In genomic region chr9:97468658-97469448, GRCh38 we compare ENCODE assay signal across 1 cellular context.
A peak's percentile ranks its signal among the peaks of the same experiment; 100 is the strongest.
TF ChIP-seq lines count a peak whose summit lies in the region.

No MANE protein-coding gene starts in this region.

TF ChIP-seq in K562, 482 proteins besides CTCF, POLR2A, EP300 and RAD21 (continued from another document and continues in another):
- TF ChIP-seq USF2 (CRISPR knock-in tag; IDR thresholded peaks at IDR 0.05) (peak; percentile 23; the same call in 1 of the 2 replicates), EHMT2 (IDR thresholded peaks at IDR 0.05) (no peak), SRF (CRISPR knock-in tag; IDR thresholded peaks at IDR 0.05) (no peak), SMAD4 (CRISPR knock-in tag; conservative IDR thresholded peaks at IDR 0.05) (no peak), CREB3 (tag; conservative IDR thresholded peaks at IDR 0.05; ENCODE audit: low read depth) (no peak), CHD2 (IDR thresholded peaks at IDR 0.05; ENCODE audit: low read depth, low read length) (no peak), NFXL1 (CRISPR knock-in tag; IDR thresholded peaks at IDR 0.05) (no peak), TEAD2 (tag; IDR thresholded peaks at IDR 0.05) (no peak), ZNF696 (CRISPR knock-in tag; conservative IDR thresholded peaks at IDR 0.05) (no peak), ZNF165 (CRISPR knock-in tag; IDR thresholded peaks at IDR 0.05; ENCODE audit: borderline replicate concordance) (no peak), RFX5 (IDR thresholded peaks at IDR 0.05; ENCODE audit: low read depth, low read length) (0 out of 2 replicates have a peak, but pooled peaks have one; percentile 37), ZNF324 (CRISPR knock-in tag; IDR thresholded peaks at IDR 0.05) (no peak), ZNF717 (CRISPR knock-in tag; IDR thresholded peaks at IDR 0.05) (no peak), ARID3A (IDR thresholded peaks at IDR 0.05; ENCODE audit: borderline replicate concordance, low read depth, low read length) (peak; percentile 49; the same call in 1 of the 2 replicates), TCF7 (IDR thresholded peaks at IDR 0.05; ENCODE audit: borderline replicate concordance) (no peak), MYC (IDR thresholded peaks at IDR 0.05; ENCODE audit: low read depth, low read length) (peak; percentile 37; the same call in 1 of the 2 replicates), MYC (CRISPR knock-in tag; IDR thresholded peaks at IDR 0.05; ENCODE audit: borderline replicate concordance, low read depth) (no peak), SMC3 (conservative IDR thresholded peaks at IDR 0.05; ENCODE audit: insufficient read depth, low read depth, low read length) (peak; percentile 94), ZNF766 (CRISPR knock-in tag; conservative IDR thresholded peaks at IDR 0.05) (no peak), ZNF511 (CRISPR knock-in tag; IDR thresholded peaks at IDR 0.05) (no peak), ZBTB7A (IDR thresholded peaks at IDR 0.05; ENCODE audit: borderline replicate concordance, control insufficient read depth, low read depth, low read length) (no peak), CTBP1 (IDR thresholded peaks at IDR 0.05; ENCODE audit: borderline replicate concordance) (no peak), CCNT2 (IDR thresholded peaks at IDR 0.05; ENCODE audit: borderline replicate concordance, extremely low read depth, insufficient read length, low read depth, low read length) (no peak), THAP12 (CRISPR knock-in tag; IDR thresholded peaks at IDR 0.05) (no peak), DLX4 (CRISPR knock-in tag; IDR thresholded peaks at IDR 0.05) (no peak), U2AF1 (optimal IDR thresholded peaks at IDR 0.05; ENCODE audit: low read depth, low read length) (no peak), PTBP1 (IDR thresholded peaks at IDR 0.05; ENCODE audit: low read depth, low read length) (no peak), GATAD2A (IDR thresholded peaks at IDR 0.05) (0 out of 2 replicates have a peak, but pooled peaks have one; percentile 11), ZNF316 (IDR thresholded peaks at IDR 0.05) (no peak), DEAF1 (CRISPR knock-in tag; IDR thresholded peaks at IDR 0.05) (peak; percentile 91), GABPB1 (CRISPR knock-in tag; IDR thresholded peaks at IDR 0.05) (no peak; the same call in 1 of the 2 replicates), ZNF140 (CRISPR knock-in tag; IDR thresholded peaks at IDR 0.05) (no peak), ZFX (CRISPR knock-in tag; IDR thresholded peaks at IDR 0.05) (peak; percentile 41; the same call in 1 of the 2 replicates), ARID4B (CRISPR knock-in tag; IDR thresholded peaks at IDR 0.05) (no peak), TFAP4 (CRISPR knock-in tag; IDR thresholded peaks at IDR 0.05; ENCODE audit: borderline replicate concordance) (no peak; the same call in 1 of the 2 replicates), KHSRP (IDR thresholded peaks at IDR 0.05) (no peak), ELK1 (CRISPR knock-in tag; IDR thresholded peaks at IDR 0.05) (no peak), NRF1 (conservative IDR thresholded peaks at IDR 0.05 in 1 of 2, IDR thresholded peaks at IDR 0.05 in 1 of 2) (no peak), TBP (optimal IDR thresholded peaks at IDR 0.05; ENCODE audit: low read depth, low read length) (no peak), ZNF197 (CRISPR knock-in tag; IDR thresholded peaks at IDR 0.05; ENCODE audit: low read depth) (no peak), TCF15 (CRISPR knock-in tag; IDR thresholded peaks at IDR 0.05) (no peak), MITF (IDR thresholded peaks at IDR 0.05) (no peak), BRF1 (IDR thresholded peaks at IDR 0.05; ENCODE audit: borderline replicate concordance, extremely low read depth, insufficient read length) (no peak), SIRT6 (IDR thresholded peaks at IDR 0.05; ENCODE audit: low read depth, low read length) (no peak)
